Comparison of ENCODE assay signal across 17 cellular contexts in the genomic region with DNA sequence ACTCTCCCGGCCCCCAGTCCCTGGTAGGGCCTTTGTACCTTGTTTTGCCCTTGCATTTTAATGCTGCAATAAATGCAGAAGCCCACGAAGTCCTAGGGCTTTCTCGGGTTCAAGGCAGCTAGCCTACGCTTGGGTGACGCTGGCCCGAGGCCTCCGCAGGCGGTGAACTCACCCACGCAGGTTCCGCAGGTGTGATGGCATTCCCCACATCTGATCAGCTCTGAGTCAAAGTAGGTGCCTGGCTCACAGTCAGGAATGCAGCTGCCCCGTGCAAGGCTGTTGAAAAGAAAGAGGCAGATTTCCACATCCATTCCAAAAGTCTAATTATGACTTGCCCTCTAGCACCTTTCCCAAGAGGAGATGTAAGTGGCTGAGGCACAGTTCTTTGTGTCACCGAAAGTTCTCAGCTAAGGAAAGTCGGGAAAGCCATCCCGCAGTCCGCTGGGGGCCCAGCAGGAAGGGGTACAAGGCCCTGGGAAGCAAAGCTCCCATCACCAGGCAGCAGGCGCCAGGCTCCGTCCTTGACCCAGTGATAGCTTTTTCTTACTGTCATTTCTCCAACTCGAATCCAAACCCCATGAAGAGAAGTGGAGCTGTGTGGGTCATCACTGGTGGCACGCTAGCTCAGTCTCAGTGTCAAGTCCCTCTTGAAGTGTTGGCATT.
"Had no signal": no experiment of that assay in that cellular context is flagged by ENCODE, and none has a peak within 500 bp of the region (broad histone marks: within the 10 kb centered on the region; RNA-seq: fewer than 3 reads in every experiment).

No MANE protein-coding gene starts in this region.

- H3K4me3 ChIP-seq: cardiac muscle cell, lower lobe of right lung, thyroid gland, uterus had no signal

- ATAC-seq: effector memory CD8-positive, alpha-beta T cell; natural killer cell treated with Interleukin-12 subunit alpha and Interleukin-12 subunit beta and Interleukin-15 and Interleukin-18, amount 100 ng/mL, for 72 hours; T-helper 17 cell had no signal

- H3K4me1 ChIP-seq: lower lobe of right lung, thyroid gland, uterus had no signal

- H3K9me3 Mint-ChIP-seq: activated naive CD8-positive, alpha-beta T cell treated with anti-CD3 and anti-CD28 coated beads for 36 hours; effector memory CD8-positive, alpha-beta T cell; immature natural killer cell; mesothelial cell of epicardium; natural killer cell treated with Interleukin-12 subunit alpha and Interleukin-12 subunit beta and Interleukin-15 and Interleukin-18, amount 100 ng/mL, for 72 hours had no signal

- H3K9me3 ChIP-seq: lower lobe of right lung, thyroid gland, uterus had no signal

- DNase-seq: activated CD4-positive, alpha-beta T cell treated with anti-CD3 and anti-CD28 coated beads, Interleukin-2, amount 50 U/mL, for 4 hours; activated naive CD4-positive, alpha-beta T cell; activated naive CD8-positive, alpha-beta T cell treated with anti-CD3 and anti-CD28 coated beads for 36 hours; amniotic stem cell; effector memory CD8-positive, alpha-beta T cell; immature natural killer cell; left cardiac atrium; lower lobe of right lung; stimulated activated CD4-positive, alpha-beta T cell treated with anti-CD3 and anti-CD28 coated beads, Interleukin-2, amount 100 ng/mL, for 24 hours; stimulated activated naive CD4-positive, alpha-beta T cell treated with Interleukin-2 at 50 U/mL for 16 hours; T-helper 17 cell; thyroid gland had no signal

- H3K4me3 Mint-ChIP-seq: activated naive CD8-positive, alpha-beta T cell treated with anti-CD3 and anti-CD28 coated beads for 36 hours; activated T-helper 1 cell treated with anti-CD3 and anti-CD28 coated beads, Interleukin-12 subunit alpha, Interleukin-12 subunit beta, Interleukin-2, Interleukin-4 antibody, amounts not matched to agents 30 ng/mL and 10 ng/mL and 1 ng/mL, durations not matched to agents 14 hours and 24 hours and 36 hours; effector memory CD8-positive, alpha-beta T cell; mesothelial cell of epicardium; natural killer cell treated with Interleukin-12 subunit alpha and Interleukin-12 subunit beta and Interleukin-15 and Interleukin-18, amount 100 ng/mL, for 72 hours; T-helper 17 cell had no signal

- H3K27ac Mint-ChIP-seq: activated naive CD8-positive, alpha-beta T cell treated with anti-CD3 and anti-CD28 coated beads for 36 hours; mesothelial cell of epicardium; T-helper 17 cell had no signal

- H3K36me3 Mint-ChIP-seq: immature natural killer cell; mesothelial cell of epicardium; natural killer cell treated with Interleukin-12 subunit alpha and Interleukin-12 subunit beta and Interleukin-15 and Interleukin-18, amount 100 ng/mL, for 72 hours had no signal

- H3K27me3 ChIP-seq: thyroid gland, uterus had no signal

- H3K27ac ChIP-seq: cardiac muscle cell, lower lobe of right lung, thyroid gland, uterus had no signal

- H3K36me3 ChIP-seq: cardiac muscle cell, lower lobe of right lung, thyroid gland, uterus had no signal

- H3K27me3 Mint-ChIP-seq: activated naive CD8-positive, alpha-beta T cell treated with anti-CD3 and anti-CD28 coated beads for 36 hours; natural killer cell treated with Interleukin-12 subunit alpha and Interleukin-12 subunit beta and Interleukin-15 and Interleukin-18, amount 100 ng/mL, for 72 hours had no signal

- H3K4me1 Mint-ChIP-seq: mesothelial cell of epicardium, T-helper 17 cell had no signal
